Comparison of ENCODE assay signal across 24 cellular contexts in genomic region chr4:47849466-47849865, GRCh38. TPM values are rescaled to one million over a fixed set of nuclear protein-coding genes. Genes with fewer than 3 reads are reported as not detected.
"Had no signal": no experiment of that assay in that cellular context is flagged by ENCODE, and none has a peak within 500 bp of the region (broad histone marks: within the 10 kb centered on the region; RNA-seq: fewer than 3 reads in every experiment).

No MANE protein-coding gene starts in this region.

- H3K27me3 Mint-ChIP-seq: dendritic cell treated with granulocyte-macrophage colony-stimulating factor and Interleukin-4, amounts not matched to agents 40 ng/mL and 50 ng/mL, for 4 days; effector memory CD8-positive, alpha-beta T cell; naive B cell had no signal

- H3K36me3 ChIP-seq: colonic mucosa had no signal

- H3K4me3 ChIP-seq: colonic mucosa, esophagus squamous epithelium, gastroesophageal sphincter, heart left ventricle, left lung, lower lobe of right lung, mucosa of descending colon had no signal

- H3K27ac Mint-ChIP-seq: dendritic cell treated with granulocyte-macrophage colony-stimulating factor and Interleukin-4, amounts not matched to agents 40 ng/mL and 50 ng/mL, for 4 days; effector memory CD8-positive, alpha-beta T cell; endodermal cell; naive B cell had no signal

- H3K4me1 ChIP-seq: colonic mucosa, esophagus squamous epithelium, left lung, lower lobe of right lung had no signal

- H3K4me3 Mint-ChIP-seq: dendritic cell treated with granulocyte-macrophage colony-stimulating factor and Interleukin-4, amounts not matched to agents 40 ng/mL and 50 ng/mL, for 4 days; effector memory CD8-positive, alpha-beta T cell; endodermal cell; naive B cell had no signal

- H3K4me1 Mint-ChIP-seq: endodermal cell, naive B cell had no signal

- DNase-seq: colonic mucosa; cortex of kidney; effector CD8-positive, alpha-beta T cell; effector memory CD8-positive, alpha-beta T cell; endodermal cell; erythroblast; esophagus squamous epithelium; foreskin fibroblast; heart left ventricle; hippocampal formation; left cardiac atrium; left lung; left ventricle myocardium superior; lower lobe of right lung; mesenchymal stem cell; mucosa of descending colon; naive B cell had no signal

- H3K9me3 Mint-ChIP-seq: dendritic cell treated with granulocyte-macrophage colony-stimulating factor and Interleukin-4, amounts not matched to agents 40 ng/mL and 50 ng/mL, for 4 days; effector memory CD8-positive, alpha-beta T cell had no signal

- H3K9me3 ChIP-seq: colonic mucosa, esophagus squamous epithelium, gastroesophageal sphincter, heart left ventricle, left lung, lower lobe of right lung, mucosa of descending colon had no signal

- H3K27ac ChIP-seq: colonic mucosa, epithelial cell of prostate, esophagus squamous epithelium, gastroesophageal sphincter, heart left ventricle, left lung, lower lobe of right lung had no signal

- FAIRE-seq: endometrium, frontal cortex, keratinocyte had no signal

- H3K27me3 ChIP-seq: colonic mucosa, esophagus squamous epithelium, gastroesophageal sphincter, heart left ventricle, left lung had no signal

RNA-seq across cellular contexts. Expression of gene CORIN, which starts 11.6 kb away (rescaled TPM):
- total RNA-seq: kidney epithelial cell had no signal
